Comparison of ENCODE assay signal across 14 cellular contexts in genomic region chr15:78340243-78341056, GRCh38. TPM values are rescaled to one million over a fixed set of nuclear protein-coding genes. Genes with fewer than 3 reads are reported as not detected.
DNase-seq lines count a peak whose midpoint lies in the region; ATAC-seq and TF ChIP-seq lines count a peak whose summit lies in the region.
"Had no signal": no experiment of that assay in that cellular context is flagged by ENCODE, and none has a peak within 500 bp of the region (broad histone marks: within the 10 kb centered on the region; RNA-seq: fewer than 3 reads in every experiment).

TSS of gene CRABP1 (plus strand) at chr15:78340353. CDS start at chr15:78340429, 76 bp downstream.

- no peak for TF ChIP-seq RAD21 in Ishikawa (IDR thresholded peaks at IDR 0.05; ENCODE audit: low read depth)

- H3K4ac ChIP-seq in trophoblast cell (ENCODE audit: low read depth, low read length): no peak within 1 kb of the TSS

- no peak within 1 kb of the TSS for H3K9ac ChIP-seq in endodermal cell (ENCODE audit: extremely low read depth, low read length, poor library complexity, severe bottlenecking)
- H3K9ac ChIP-seq in trophoblast cell (ENCODE audit: low read length): no peak within 1 kb of the TSS

- no peak within 1 kb of the TSS for H3K23ac ChIP-seq in trophoblast cell (ENCODE audit: low read length)

- no peak for TF ChIP-seq EP300 in Ishikawa (IDR thresholded peaks at IDR 0.05; ENCODE audit: borderline replicate concordance)

- H2BK5ac ChIP-seq in trophoblast cell (ENCODE audit: low read depth, low read length, poor library complexity): no peak within 1 kb of the TSS

- peaks cover 2% of the 10 kb centered on the region for H3K36me3 Mint-ChIP-seq in endodermal cell (ENCODE audit: low read depth)

- peak; percentile 36 for TF ChIP-seq CTCF in endodermal cell (conservative IDR thresholded peaks at IDR 0.05)

- H4K12ac ChIP-seq in trophoblast cell (ENCODE audit: low read depth, low read length): no peak within 1 kb of the TSS

- H3K4me2 ChIP-seq in trophoblast cell (ENCODE audit: low read length): peak within 1 kb of the TSS; percentile 58

- no peaks in the 10 kb centered on the region for H3K79me1 ChIP-seq in trophoblast cell (ENCODE audit: low read length)

- no peaks in the 10 kb centered on the region for H3K79me2 ChIP-seq in trophoblast cell (ENCODE audit: control insufficient read depth, insufficient read depth, low read length, poor library complexity)

- no peaks in the 10 kb centered on the region for H3K9me3 Mint-ChIP-seq in endodermal cell

- H3K4me1 Mint-ChIP-seq in endodermal cell: peaks cover 3% of the 10 kb centered on the region

- H3K4me1 ChIP-seq in endodermal cell (ENCODE audit: control insufficient read depth, insufficient read depth, low read length) (no peaks in the 10 kb centered on the region), trophoblast cell (ENCODE audit: control insufficient read depth in 1 of 2, insufficient read depth in 2 of 2, low read length in 2 of 2) (peaks cover 5 to 10% of the 10 kb centered on the region in 2 experiments)

- peak within 1 kb of the TSS; percentile 79 for H3K4me3 ChIP-seq in endodermal cell (ENCODE audit: low read length)
- no peak within 1 kb of the TSS for H3K4me3 ChIP-seq in trophoblast cell (ENCODE audit: low read depth, low read length)

- H2BK12ac ChIP-seq in trophoblast cell (ENCODE audit: low read length): no peak within 1 kb of the TSS

- no peak within 1 kb of the TSS for H3K27ac Mint-ChIP-seq in endodermal cell

- no peak within 1 kb of the TSS for H4K8ac ChIP-seq in trophoblast cell (ENCODE audit: low read depth, low read length)

- peak; percentile 41 for DNase-seq in NCI-H2171 treated with DMSO at 0.1 percent for 48 hours (lab: John Stamatoyannopoulos, UW)
- DNase-seq in NCI-H2171 (lab: John Stamatoyannopoulos, UW): no peak
- DNase-seq in endodermal cell: peak; percentile 89
- no peak for DNase-seq in trophoblast cell
- DNase-seq in islet precursor cell: no peak
- DNase-seq: activated CD8-positive, alpha-beta memory T cell treated with anti-CD3 and anti-CD28 coated beads, Interleukin-2, amount 50 U/mL, for 48 hours; cerebellar nuclear complex; foreskin melanocyte; stimulated activated CD4-positive, alpha-beta T cell treated with anti-CD3 and anti-CD28 coated beads, Interleukin-4, amount 100 ng/mL, for 4 hours; SW 1271; transverse colon had no signal

- no peak within 1 kb of the TSS for H3K18ac ChIP-seq in trophoblast cell (ENCODE audit: low read length)

- H2AK5ac ChIP-seq in trophoblast cell (ENCODE audit: low read length): no peak within 1 kb of the TSS

- H2BK120ac ChIP-seq in trophoblast cell (ENCODE audit: insufficient read depth, low read length, poor library complexity): no peak within 1 kb of the TSS

- no peak within 1 kb of the TSS for H2AFZ ChIP-seq in trophoblast cell (ENCODE audit: insufficient read depth, low read length, poor library complexity)

- no peaks in the 10 kb centered on the region for H3K9me3 ChIP-seq in endodermal cell (ENCODE audit: control insufficient read depth, low read length)
- peaks cover 3% of the 10 kb centered on the region for H3K9me3 ChIP-seq in trophoblast cell (ENCODE audit: insufficient read depth, low read depth, low read length)
- H3K9me3 ChIP-seq: transverse colon had no signal

- ATAC-seq in GM18511 (IDR thresholded peaks at IDR 0.05; ENCODE audit: unreplicated experiment): no peak
- ATAC-seq in GM19035 (IDR thresholded peaks at IDR 0.05; ENCODE audit: unreplicated experiment): no peak

- H3K27me3 ChIP-seq in endodermal cell (ENCODE audit: control insufficient read depth, insufficient read depth, low read length, poor library complexity, severe bottlenecking) (peaks cover 59% of the 10 kb centered on the region), trophoblast cell (ENCODE audit: insufficient read depth, low read length) (peaks cover 34% of the 10 kb centered on the region)

- H3K4me3 Mint-ChIP-seq in endodermal cell: peak within 1 kb of the TSS; percentile 60

- H4K91ac ChIP-seq in trophoblast cell (ENCODE audit: low read depth, low read length): no peak within 1 kb of the TSS

- H3K14ac ChIP-seq in trophoblast cell (ENCODE audit: low read length): no peak within 1 kb of the TSS

- WGBS in endodermal cell (ENCODE audit: insufficient coverage in 1 of 2, insufficient read length in 1 of 2), 2 experiments: 3% methylated on average over 16 to 66 of the region's 66 CpGs
- WGBS in trophoblast cell (ENCODE audit: extremely low coverage, insufficient coverage, insufficient read length): no CpG with 5 or more reads among the region's 66 CpGs

- H3K27ac ChIP-seq in endodermal cell (ENCODE audit: low read depth, low read length): peak within 1 kb of the TSS; percentile 77
- no peak within 1 kb of the TSS for H3K27ac ChIP-seq in trophoblast cell (ENCODE audit: low read depth, low read length)
- H3K27ac ChIP-seq: transverse colon had no signal

- peaks cover 55% of the 10 kb centered on the region for H3K27me3 Mint-ChIP-seq in endodermal cell (ENCODE audit: insufficient read depth)

- H3K36me3 ChIP-seq in endodermal cell (ENCODE audit: control insufficient read depth, insufficient read depth, low read length): no peaks in the 10 kb centered on the region
- no peaks in the 10 kb centered on the region for H3K36me3 ChIP-seq in trophoblast cell (ENCODE audit: control insufficient read depth in 1 of 2, insufficient read depth in 2 of 2, low read length in 2 of 2)
- H3K36me3 ChIP-seq: transverse colon had no signal

TF ChIP-seq in Ishikawa, 13 proteins besides CTCF, POLR2A, EP300 and RAD21:
- TF ChIP-seq FOXM1 (IDR thresholded peaks at IDR 0.05; ENCODE audit: borderline replicate concordance, low read depth): no peak
- 0 out of 2 replicates have a peak, but pooled peaks have one; percentile 5 for TF ChIP-seq MAX (IDR thresholded peaks at IDR 0.05)
- TF ChIP-seq CEBPB (IDR thresholded peaks at IDR 0.05): no peak
- 0 out of 2 replicates have a peak, but pooled peaks have one; percentile 16 for TF ChIP-seq ZBTB7A (IDR thresholded peaks at IDR 0.05; ENCODE audit: low read depth)

RNA-seq across cellular contexts. Expression of gene CRABP1, which starts in this region (rescaled TPM):
- 100 to 1,000 TPM; 103 TPM for total RNA-seq in endodermal cell
- 2,939 TPM for polyA plus RNA-seq in endodermal cell (2013, experiment 1 of 2)
- polyA plus RNA-seq in endodermal cell (2013, experiment 2 of 2): 3,263 TPM
- polyA plus RNA-seq in trophoblast cell (2013): 1.1 and 1.2 TPM in 2 replicates

Comparison
In these comparisons a context has a peak if more than half of its experiments do, and no peak if none do; other contexts are left out.
1. DNase-seq: peak in NCI-H2171 treated with DMSO at 0.1 percent for 48 hours (single experiment) and endodermal cell (single experiment); none in NCI-H2171 (single experiment), trophoblast cell (0 of 2) and islet precursor cell (single experiment).